9 cellular contexts compared by ENCODE assay signal in genomic region chr2:76866464-76866863, GRCh38.
"Had no signal": no experiment of that assay in that cellular context is flagged by ENCODE, and none has a peak within 500 bp of the region (broad histone marks: within the 10 kb centered on the region; RNA-seq: fewer than 3 reads in every experiment).

No MANE protein-coding gene starts in this region.

- H3K9me3 Mint-ChIP-seq: GM23338, H9 had no signal

- H3K27ac ChIP-seq: GM23248 had no signal

- H3K9me3 ChIP-seq: HAP-1 had no signal

- H3K4me1 Mint-ChIP-seq: GM23338 had no signal

- H3K4me3 ChIP-seq: GM23248, GM23338, HAP-1 had no signal

- H3K27ac Mint-ChIP-seq: GM23338, H9, HFFc6 had no signal

- H2AFZ ChIP-seq: GM23248, GM23338 had no signal

- H3K4me2 ChIP-seq: GM23338 had no signal

- H3K9ac ChIP-seq: GM23248 had no signal

- DNase-seq: GM23248, GOT3, H7, H9, HCEC 1CT, HFFc6 had no signal

- H3K36me3 ChIP-seq: HAP-1 had no signal

- H3K4me3 Mint-ChIP-seq: GM23338, H9, HFFc6 had no signal

- H3K4me1 ChIP-seq: HAP-1 had no signal

- ATAC-seq: GM23338, HCT116 had no signal
